ENCODE assay signal across 1 cellular context in genomic region chr14:24243336-24243836, GRCh38.
TF ChIP-seq lines count a peak whose summit lies in the region.

No MANE protein-coding gene starts in this region.

TF ChIP-seq in IMR-90, 13 proteins besides CTCF, POLR2A, EP300 and RAD21:
- no peak for TF ChIP-seq FOS (IDR thresholded peaks at IDR 0.05; ENCODE audit: low read depth, low read length)
- TF ChIP-seq, protein P1, sequence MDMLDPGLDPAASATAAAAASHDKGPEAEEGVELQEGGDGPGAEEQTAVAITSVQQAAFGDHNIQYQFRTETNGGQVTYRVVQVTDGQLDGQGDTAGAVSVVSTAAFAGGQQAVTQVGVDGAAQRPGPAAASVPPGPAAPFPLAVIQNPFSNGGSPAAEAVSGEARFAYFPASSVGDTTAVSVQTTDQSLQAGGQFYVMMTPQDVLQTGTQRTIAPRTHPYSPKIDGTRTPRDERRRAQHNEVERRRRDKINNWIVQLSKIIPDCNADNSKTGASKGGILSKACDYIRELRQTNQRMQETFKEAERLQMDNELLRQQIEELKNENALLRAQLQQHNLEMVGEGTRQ (IDR thresholded peaks at IDR 0.05; ENCODE audit: low read depth, low read length): no peak
- no peak for TF ChIP-seq RCOR1 (IDR thresholded peaks at IDR 0.05; ENCODE audit: insufficient replicate concordance, low read length)
- no peak for TF ChIP-seq NFE2L2 (IDR thresholded peaks at IDR 0.05; ENCODE audit: low read depth, low read length)
